ENCODE assay signal across 1 cellular context in the genomic region with DNA sequence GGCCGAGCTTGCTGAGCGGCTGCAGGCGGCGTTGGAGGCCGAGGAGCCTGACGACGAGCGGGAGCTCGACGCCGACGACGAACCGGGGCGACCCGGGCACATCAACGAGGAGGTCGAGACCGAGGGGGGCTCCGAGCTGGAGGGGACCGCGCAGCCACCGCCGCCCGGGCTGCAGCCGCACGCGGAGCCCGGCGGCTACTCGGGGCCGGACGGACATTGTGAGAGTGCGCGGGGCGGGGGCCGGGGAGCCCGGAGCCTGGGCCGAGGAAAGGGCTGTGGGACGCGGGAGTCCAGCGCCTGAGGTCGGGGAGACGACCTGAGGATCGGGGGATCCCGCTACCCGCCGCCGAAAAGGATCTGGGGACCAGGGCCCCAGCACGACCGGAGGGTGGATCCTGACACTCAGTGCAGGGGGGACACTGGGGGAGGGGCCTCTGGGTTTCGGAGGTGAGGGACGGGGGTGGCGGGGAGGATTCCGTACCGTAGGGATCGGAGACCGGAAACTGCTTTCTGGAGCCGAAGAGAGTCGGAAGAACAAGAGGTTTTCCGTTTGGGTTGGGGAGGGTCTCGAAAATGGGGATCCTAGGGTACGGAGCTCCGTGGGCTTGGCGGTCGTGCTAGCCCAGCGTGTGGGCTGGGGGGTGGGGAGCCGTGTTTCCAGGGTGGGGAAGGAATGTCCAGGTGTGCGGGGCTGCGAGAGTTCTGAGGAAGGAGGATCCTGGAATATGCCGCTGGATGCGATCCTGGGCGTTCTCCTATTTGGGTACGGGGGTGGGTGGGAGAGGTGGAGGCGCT.
TF ChIP-seq lines count a peak whose summit lies in the region.

No MANE protein-coding gene starts in this region.

TF ChIP-seq in HepG2, 621 proteins besides CTCF, POLR2A, EP300 and RAD21 (continued from another document and continues in another):
- TF ChIP-seq, protein P1, sequence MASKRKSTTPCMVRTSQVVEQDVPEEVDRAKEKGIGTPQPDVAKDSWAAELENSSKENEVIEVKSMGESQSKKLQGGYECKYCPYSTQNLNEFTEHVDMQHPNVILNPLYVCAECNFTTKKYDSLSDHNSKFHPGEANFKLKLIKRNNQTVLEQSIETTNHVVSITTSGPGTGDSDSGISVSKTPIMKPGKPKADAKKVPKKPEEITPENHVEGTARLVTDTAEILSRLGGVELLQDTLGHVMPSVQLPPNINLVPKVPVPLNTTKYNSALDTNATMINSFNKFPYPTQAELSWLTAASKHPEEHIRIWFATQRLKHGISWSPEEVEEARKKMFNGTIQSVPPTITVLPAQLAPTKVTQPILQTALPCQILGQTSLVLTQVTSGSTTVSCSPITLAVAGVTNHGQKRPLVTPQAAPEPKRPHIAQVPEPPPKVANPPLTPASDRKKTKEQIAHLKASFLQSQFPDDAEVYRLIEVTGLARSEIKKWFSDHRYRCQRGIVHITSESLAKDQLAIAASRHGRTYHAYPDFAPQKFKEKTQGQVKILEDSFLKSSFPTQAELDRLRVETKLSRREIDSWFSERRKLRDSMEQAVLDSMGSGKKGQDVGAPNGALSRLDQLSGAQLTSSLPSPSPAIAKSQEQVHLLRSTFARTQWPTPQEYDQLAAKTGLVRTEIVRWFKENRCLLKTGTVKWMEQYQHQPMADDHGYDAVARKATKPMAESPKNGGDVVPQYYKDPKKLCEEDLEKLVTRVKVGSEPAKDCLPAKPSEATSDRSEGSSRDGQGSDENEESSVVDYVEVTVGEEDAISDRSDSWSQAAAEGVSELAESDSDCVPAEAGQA (IDR thresholded peaks at IDR 0.05; ENCODE audit: low read depth) = no peak
- TF ChIP-seq, protein P1 (CRISPR knock-in tag; IDR thresholded peaks at IDR 0.05; ENCODE audit: borderline replicate concordance) = no peak; the same call in 1 of the 2 replicates
- no peak for TF ChIP-seq PRPF4 (IDR thresholded peaks at IDR 0.05; ENCODE audit: low read depth, low read length, poor library complexity, severe bottlenecking)
- TF ChIP-seq, protein P2, sequence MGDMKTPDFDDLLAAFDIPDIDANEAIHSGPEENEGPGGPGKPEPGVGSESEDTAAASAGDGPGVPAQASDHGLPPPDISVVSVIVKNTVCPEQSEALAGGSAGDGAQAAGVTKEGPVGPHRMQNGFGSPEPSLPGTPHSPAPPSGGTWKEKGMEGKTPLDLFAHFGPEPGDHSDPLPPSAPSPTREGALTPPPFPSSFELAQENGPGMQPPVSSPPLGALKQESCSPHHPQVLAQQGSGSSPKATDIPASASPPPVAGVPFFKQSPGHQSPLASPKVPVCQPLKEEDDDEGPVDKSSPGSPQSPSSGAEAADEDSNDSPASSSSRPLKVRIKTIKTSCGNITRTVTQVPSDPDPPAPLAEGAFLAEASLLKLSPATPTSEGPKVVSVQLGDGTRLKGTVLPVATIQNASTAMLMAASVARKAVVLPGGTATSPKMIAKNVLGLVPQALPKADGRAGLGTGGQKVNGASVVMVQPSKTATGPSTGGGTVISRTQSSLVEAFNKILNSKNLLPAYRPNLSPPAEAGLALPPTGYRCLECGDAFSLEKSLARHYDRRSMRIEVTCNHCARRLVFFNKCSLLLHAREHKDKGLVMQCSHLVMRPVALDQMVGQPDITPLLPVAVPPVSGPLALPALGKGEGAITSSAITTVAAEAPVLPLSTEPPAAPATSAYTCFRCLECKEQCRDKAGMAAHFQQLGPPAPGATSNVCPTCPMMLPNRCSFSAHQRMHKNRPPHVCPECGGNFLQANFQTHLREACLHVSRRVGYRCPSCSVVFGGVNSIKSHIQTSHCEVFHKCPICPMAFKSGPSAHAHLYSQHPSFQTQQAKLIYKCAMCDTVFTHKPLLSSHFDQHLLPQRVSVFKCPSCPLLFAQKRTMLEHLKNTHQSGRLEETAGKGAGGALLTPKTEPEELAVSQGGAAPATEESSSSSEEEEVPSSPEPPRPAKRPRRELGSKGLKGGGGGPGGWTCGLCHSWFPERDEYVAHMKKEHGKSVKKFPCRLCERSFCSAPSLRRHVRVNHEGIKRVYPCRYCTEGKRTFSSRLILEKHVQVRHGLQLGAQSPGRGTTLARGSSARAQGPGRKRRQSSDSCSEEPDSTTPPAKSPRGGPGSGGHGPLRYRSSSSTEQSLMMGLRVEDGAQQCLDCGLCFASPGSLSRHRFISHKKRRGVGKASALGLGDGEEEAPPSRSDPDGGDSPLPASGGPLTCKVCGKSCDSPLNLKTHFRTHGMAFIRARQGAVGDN (CRISPR knock-in tag; IDR thresholded peaks at IDR 0.05) = peak; percentile 75
- no peak for TF ChIP-seq CHD2 (IDR thresholded peaks at IDR 0.05; ENCODE audit: low read depth, low read length)
- TF ChIP-seq U2AF2 (IDR thresholded peaks at IDR 0.05; ENCODE audit: low read depth, low read length) = no peak
- no peak for TF ChIP-seq POLR2AphosphoS2 (IDR thresholded peaks at IDR 0.05; ENCODE audit: low read depth, low read length)
- no peak for TF ChIP-seq NCOA1 (CRISPR knock-in tag; IDR thresholded peaks at IDR 0.05)
- no peak for TF ChIP-seq ZNF431 (CRISPR knock-in tag; IDR thresholded peaks at IDR 0.05; ENCODE audit: borderline replicate concordance, low read depth)
- TF ChIP-seq ZBTB7A (CRISPR knock-in tag; IDR thresholded peaks at IDR 0.05) = no peak
- TF ChIP-seq ZNF34 (CRISPR knock-in tag; IDR thresholded peaks at IDR 0.05; ENCODE audit: borderline replicate concordance) = no peak
- TF ChIP-seq KDM2A (CRISPR knock-in tag; IDR thresholded peaks at IDR 0.05; ENCODE audit: borderline replicate concordance, low read depth) = no peak
- TF ChIP-seq, protein P3, sequence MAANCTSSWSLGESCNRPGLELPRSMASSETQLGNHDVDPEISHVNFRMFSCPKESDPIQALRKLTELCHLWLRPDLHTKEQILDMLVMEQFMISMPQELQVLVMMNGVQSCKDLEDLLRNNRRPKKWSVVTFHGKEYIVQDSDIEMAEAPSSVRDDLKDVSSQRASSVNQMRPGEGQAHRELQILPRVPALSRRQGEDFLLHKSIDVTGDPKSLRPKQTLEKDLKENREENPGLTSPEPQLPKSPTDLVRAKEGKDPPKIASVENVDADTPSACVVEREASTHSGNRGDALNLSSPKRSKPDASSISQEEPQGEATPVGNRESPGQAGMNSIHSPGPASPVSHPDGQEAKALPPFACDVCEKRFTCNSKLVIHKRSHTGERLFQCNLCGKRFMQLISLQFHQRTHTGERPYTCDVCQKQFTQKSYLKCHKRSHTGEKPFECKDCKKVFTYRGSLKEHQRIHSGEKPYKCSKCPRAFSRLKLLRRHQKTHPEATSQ (CRISPR knock-in tag; IDR thresholded peaks at IDR 0.05; ENCODE audit: borderline replicate concordance) = no peak
- TF ChIP-seq, protein P4, sequence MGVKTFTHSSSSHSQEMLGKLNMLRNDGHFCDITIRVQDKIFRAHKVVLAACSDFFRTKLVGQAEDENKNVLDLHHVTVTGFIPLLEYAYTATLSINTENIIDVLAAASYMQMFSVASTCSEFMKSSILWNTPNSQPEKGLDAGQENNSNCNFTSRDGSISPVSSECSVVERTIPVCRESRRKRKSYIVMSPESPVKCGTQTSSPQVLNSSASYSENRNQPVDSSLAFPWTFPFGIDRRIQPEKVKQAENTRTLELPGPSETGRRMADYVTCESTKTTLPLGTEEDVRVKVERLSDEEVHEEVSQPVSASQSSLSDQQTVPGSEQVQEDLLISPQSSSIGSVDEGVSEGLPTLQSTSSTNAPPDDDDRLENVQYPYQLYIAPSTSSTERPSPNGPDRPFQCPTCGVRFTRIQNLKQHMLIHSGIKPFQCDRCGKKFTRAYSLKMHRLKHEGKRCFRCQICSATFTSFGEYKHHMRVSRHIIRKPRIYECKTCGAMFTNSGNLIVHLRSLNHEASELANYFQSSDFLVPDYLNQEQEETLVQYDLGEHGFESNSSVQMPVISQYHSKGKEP (CRISPR knock-in tag; IDR thresholded peaks at IDR 0.05) = no peak
- TF ChIP-seq, protein P5, sequence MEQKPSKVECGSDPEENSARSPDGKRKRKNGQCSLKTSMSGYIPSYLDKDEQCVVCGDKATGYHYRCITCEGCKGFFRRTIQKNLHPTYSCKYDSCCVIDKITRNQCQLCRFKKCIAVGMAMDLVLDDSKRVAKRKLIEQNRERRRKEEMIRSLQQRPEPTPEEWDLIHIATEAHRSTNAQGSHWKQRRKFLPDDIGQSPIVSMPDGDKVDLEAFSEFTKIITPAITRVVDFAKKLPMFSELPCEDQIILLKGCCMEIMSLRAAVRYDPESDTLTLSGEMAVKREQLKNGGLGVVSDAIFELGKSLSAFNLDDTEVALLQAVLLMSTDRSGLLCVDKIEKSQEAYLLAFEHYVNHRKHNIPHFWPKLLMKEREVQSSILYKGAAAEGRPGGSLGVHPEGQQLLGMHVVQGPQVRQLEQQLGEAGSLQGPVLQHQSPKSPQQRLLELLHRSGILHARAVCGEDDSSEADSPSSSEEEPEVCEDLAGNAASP (CRISPR knock-in tag; IDR thresholded peaks at IDR 0.05; ENCODE audit: borderline replicate concordance) = no peak
- no peak for TF ChIP-seq BCL6 (CRISPR knock-in tag; IDR thresholded peaks at IDR 0.05)
- peak; percentile 58 for TF ChIP-seq ZEB1 (IDR thresholded peaks at IDR 0.05; ENCODE audit: insufficient replicate concordance, low read depth)
- TF ChIP-seq, protein P6, sequence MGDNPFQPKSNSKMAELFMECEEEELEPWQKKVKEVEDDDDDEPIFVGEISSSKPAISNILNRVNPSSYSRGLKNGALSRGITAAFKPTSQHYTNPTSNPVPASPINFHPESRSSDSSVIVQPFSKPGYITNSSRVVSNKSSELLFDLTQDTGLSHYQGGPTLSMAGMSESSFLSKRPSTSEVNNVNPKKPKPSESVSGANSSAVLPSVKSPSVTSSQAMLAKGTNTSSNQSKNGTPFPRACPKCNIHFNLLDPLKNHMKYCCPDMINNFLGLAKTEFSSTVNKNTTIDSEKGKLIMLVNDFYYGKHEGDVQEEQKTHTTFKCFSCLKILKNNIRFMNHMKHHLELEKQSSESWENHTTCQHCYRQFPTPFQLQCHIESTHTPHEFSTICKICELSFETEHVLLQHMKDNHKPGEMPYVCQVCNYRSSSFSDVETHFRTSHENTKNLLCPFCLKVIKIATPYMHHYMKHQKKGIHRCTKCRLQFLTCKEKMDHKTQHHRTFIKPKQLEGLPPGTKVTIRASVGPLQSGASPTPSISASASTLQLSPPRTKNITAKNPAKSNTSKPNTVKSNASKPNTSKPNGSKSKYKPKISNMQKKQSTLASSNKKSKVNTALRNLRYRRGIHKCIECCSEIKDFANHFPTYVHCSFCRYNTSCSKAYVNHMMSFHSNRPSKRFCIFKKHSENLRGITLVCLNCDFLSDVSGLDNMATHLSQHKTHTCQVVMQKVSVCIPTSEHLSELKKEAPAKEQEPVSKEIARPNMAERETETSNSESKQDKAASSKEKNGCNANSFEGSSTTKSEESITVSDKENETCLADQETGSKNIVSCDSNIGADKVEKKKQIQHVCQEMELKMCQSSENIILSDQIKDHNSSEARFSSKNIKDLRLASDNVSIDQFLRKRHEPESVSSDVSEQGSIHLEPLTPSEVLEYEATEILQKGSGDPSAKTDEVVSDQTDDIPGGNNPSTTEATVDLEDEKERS (CRISPR knock-in tag; IDR thresholded peaks at IDR 0.05) = peak; percentile 65; the same call in 1 of the 2 replicates
- no peak for TF ChIP-seq ARNT (IDR thresholded peaks at IDR 0.05)
- TF ChIP-seq SMAD1 (CRISPR knock-in tag; IDR thresholded peaks at IDR 0.05; ENCODE audit: borderline replicate concordance, low read depth) = no peak
- TF ChIP-seq TAF1 (CRISPR knock-in tag; IDR thresholded peaks at IDR 0.05) = no peak; the same call in 1 of the 2 replicates
- TF ChIP-seq, protein P7, sequence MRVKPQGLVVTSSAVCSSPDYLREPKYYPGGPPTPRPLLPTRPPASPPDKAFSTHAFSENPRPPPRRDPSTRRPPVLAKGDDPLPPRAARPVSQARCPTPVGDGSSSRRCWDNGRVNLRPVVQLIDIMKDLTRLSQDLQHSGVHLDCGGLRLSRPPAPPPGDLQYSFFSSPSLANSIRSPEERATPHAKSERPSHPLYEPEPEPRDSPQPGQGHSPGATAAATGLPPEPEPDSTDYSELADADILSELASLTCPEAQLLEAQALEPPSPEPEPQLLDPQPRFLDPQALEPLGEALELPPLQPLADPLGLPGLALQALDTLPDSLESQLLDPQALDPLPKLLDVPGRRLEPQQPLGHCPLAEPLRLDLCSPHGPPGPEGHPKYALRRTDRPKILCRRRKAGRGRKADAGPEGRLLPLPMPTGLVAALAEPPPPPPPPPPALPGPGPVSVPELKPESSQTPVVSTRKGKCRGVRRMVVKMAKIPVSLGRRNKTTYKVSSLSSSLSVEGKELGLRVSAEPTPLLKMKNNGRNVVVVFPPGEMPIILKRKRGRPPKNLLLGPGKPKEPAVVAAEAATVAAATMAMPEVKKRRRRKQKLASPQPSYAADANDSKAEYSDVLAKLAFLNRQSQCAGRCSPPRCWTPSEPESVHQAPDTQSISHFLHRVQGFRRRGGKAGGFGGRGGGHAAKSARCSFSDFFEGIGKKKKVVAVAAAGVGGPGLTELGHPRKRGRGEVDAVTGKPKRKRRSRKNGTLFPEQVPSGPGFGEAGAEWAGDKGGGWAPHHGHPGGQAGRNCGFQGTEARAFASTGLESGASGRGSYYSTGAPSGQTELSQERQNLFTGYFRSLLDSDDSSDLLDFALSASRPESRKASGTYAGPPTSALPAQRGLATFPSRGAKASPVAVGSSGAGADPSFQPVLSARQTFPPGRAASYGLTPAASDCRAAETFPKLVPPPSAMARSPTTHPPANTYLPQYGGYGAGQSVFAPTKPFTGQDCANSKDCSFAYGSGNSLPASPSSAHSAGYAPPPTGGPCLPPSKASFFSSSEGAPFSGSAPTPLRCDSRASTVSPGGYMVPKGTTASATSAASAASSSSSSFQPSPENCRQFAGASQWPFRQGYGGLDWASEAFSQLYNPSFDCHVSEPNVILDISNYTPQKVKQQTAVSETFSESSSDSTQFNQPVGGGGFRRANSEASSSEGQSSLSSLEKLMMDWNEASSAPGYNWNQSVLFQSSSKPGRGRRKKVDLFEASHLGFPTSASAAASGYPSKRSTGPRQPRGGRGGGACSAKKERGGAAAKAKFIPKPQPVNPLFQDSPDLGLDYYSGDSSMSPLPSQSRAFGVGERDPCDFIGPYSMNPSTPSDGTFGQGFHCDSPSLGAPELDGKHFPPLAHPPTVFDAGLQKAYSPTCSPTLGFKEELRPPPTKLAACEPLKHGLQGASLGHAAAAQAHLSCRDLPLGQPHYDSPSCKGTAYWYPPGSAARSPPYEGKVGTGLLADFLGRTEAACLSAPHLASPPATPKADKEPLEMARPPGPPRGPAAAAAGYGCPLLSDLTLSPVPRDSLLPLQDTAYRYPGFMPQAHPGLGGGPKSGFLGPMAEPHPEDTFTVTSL (CRISPR knock-in tag; IDR thresholded peaks at IDR 0.05; ENCODE audit: borderline replicate concordance) = no peak
- TF ChIP-seq KDM1A (CRISPR knock-in tag; IDR thresholded peaks at IDR 0.05) = no peak
- TF ChIP-seq ZNF772 (CRISPR knock-in tag; IDR thresholded peaks at IDR 0.05) = no peak; the same call in 1 of the 2 replicates
- no peak for TF ChIP-seq FOXM1 (CRISPR knock-in tag; IDR thresholded peaks at IDR 0.05)
- TF ChIP-seq RELA (CRISPR knock-in tag; IDR thresholded peaks at IDR 0.05) = no peak
- TF ChIP-seq ELF4 (CRISPR knock-in tag; IDR thresholded peaks at IDR 0.05; ENCODE audit: borderline replicate concordance) = no peak
